ENCODE assay signal across 1 cellular context in genomic region chr1:16183765-16184556, GRCh38.
TF ChIP-seq lines count a peak whose summit lies in the region.

No MANE protein-coding gene starts in this region.

TF ChIP-seq in K562, 482 proteins besides CTCF, POLR2A, EP300 and RAD21 (continued from another document and continues in another):
- TF ChIP-seq FOXO4 (CRISPR knock-in tag; IDR thresholded peaks at IDR 0.05) (no peak), FUS (optimal IDR thresholded peaks at IDR 0.05; ENCODE audit: low read depth, low read length) (no peak), ZSCAN32 (CRISPR knock-in tag; IDR thresholded peaks at IDR 0.05) (no peak), PRDM10 (IDR thresholded peaks at IDR 0.05; ENCODE audit: partially characterized antibody) (no peak), BCOR (IDR thresholded peaks at IDR 0.05) (peak; percentile 98), ZNF644 (tag; IDR thresholded peaks at IDR 0.05; ENCODE audit: low read depth) (no peak), ETV6 (IDR thresholded peaks at IDR 0.05; ENCODE audit: borderline replicate concordance in 1 of 2, low read depth in 2 of 2, low read length in 1 of 2) (no peak), ETV6 (CRISPR knock-in tag; IDR thresholded peaks at IDR 0.05; ENCODE audit: borderline replicate concordance) (no peak), CCNT2 (IDR thresholded peaks at IDR 0.05; ENCODE audit: borderline replicate concordance, extremely low read depth, insufficient read length, low read depth, low read length) (no peak), POLR2B (IDR thresholded peaks at IDR 0.05; ENCODE audit: low read depth, partially characterized antibody) (no peak), POLR3G (IDR thresholded peaks at IDR 0.05; ENCODE audit: extremely low read depth, insufficient read length, insufficient replicate concordance) (no peak), YY1 (IDR thresholded peaks at IDR 0.05; ENCODE audit: borderline replicate concordance in 1 of 3, control insufficient read depth in 1 of 3, extremely low read depth in 1 of 3, insufficient read depth in 3 of 3, insufficient read length in 1 of 3, insufficient replicate concordance in 2 of 3, low read depth in 1 of 3, low read length in 2 of 3) (peak in 1 of 3 experiments; percentile 66), ZFP36 (IDR thresholded peaks at IDR 0.05; ENCODE audit: low read depth, low read length, partially characterized antibody) (peak; percentile 90), MECOM (CRISPR knock-in tag; IDR thresholded peaks at IDR 0.05) (no peak), NR2F6 (CRISPR knock-in tag; IDR thresholded peaks at IDR 0.05) (no peak), SMARCE1 (IDR thresholded peaks at IDR 0.05) (no peak), ZNF695 (CRISPR knock-in tag; IDR thresholded peaks at IDR 0.05) (no peak), SMARCA5 (IDR thresholded peaks at IDR 0.05) (peak; percentile 85), ZNF146 (CRISPR knock-in tag; IDR thresholded peaks at IDR 0.05; ENCODE audit: unreplicated experiment) (no peak), HEY1 (CRISPR knock-in tag; IDR thresholded peaks at IDR 0.05; ENCODE audit: borderline replicate concordance) (no peak), SRSF7 (optimal IDR thresholded peaks at IDR 0.05; ENCODE audit: low read depth, low read length) (no peak), RBM25 (IDR thresholded peaks at IDR 0.05; ENCODE audit: low read depth, low read length, severe bottlenecking) (peak; percentile 88), SREBF2 (CRISPR knock-in tag; IDR thresholded peaks at IDR 0.05) (no peak), ARID2 (IDR thresholded peaks at IDR 0.05) (no peak), PHTF2 (CRISPR knock-in tag; IDR thresholded peaks at IDR 0.05) (no peak), RBM39 (optimal IDR thresholded peaks at IDR 0.05; ENCODE audit: low read depth, low read length) (no peak), ZNF589 (CRISPR knock-in tag; IDR thresholded peaks at IDR 0.05; ENCODE audit: low read depth) (no peak), KDM4B (IDR thresholded peaks at IDR 0.05; ENCODE audit: borderline replicate concordance in 2 of 2, low read depth in 1 of 2) (no peak), TEAD4 (IDR thresholded peaks at IDR 0.05; ENCODE audit: low read length) (no peak), TEAD4 (CRISPR knock-in tag; IDR thresholded peaks at IDR 0.05; ENCODE audit: borderline replicate concordance) (no peak), ZNF143 (CRISPR knock-in tag; IDR thresholded peaks at IDR 0.05) (no peak), PCBP2 (IDR thresholded peaks at IDR 0.05; ENCODE audit: low read depth, low read length, poor library complexity, severe bottlenecking) (no peak), CBFA2T2 (conservative IDR thresholded peaks at IDR 0.05) (no peak), SIN3A (IDR thresholded peaks at IDR 0.05; ENCODE audit: borderline replicate concordance in 2 of 2, control insufficient read depth in 1 of 2, low read depth in 2 of 2, low read length in 2 of 2) (no peak), PHF8 (IDR thresholded peaks at IDR 0.05; ENCODE audit: borderline replicate concordance, low read length) (no peak), HDAC1 (IDR thresholded peaks at IDR 0.05) (no peak), HMBOX1 (IDR thresholded peaks at IDR 0.05) (no peak), SMAD1 (IDR thresholded peaks at IDR 0.05; ENCODE audit: low read depth, low read length, partially characterized antibody) (no peak), SMAD4 (CRISPR knock-in tag; conservative IDR thresholded peaks at IDR 0.05) (no peak), ZNF77 (CRISPR knock-in tag; IDR thresholded peaks at IDR 0.05) (no peak), CAMTA2 (CRISPR knock-in tag; conservative IDR thresholded peaks at IDR 0.05) (no peak), PTBP1 (IDR thresholded peaks at IDR 0.05; ENCODE audit: low read depth, low read length) (0 out of 2 replicates have a peak, but pooled peaks have one; percentile 84), ZBTB8A (IDR thresholded peaks at IDR 0.05; ENCODE audit: partially characterized antibody) (no peak), ZNF717 (CRISPR knock-in tag; IDR thresholded peaks at IDR 0.05) (no peak), E2F3 (CRISPR knock-in tag; IDR thresholded peaks at IDR 0.05) (no peak), XRCC5 (IDR thresholded peaks at IDR 0.05; ENCODE audit: low read depth, low read length) (no peak), ZNF699 (CRISPR knock-in tag; IDR thresholded peaks at IDR 0.05; ENCODE audit: insufficient replicate concordance) (no peak), HDAC2 (IDR thresholded peaks at IDR 0.05) (peak; percentile 86), EGR1 (conservative IDR thresholded peaks at IDR 0.05) (no peak), GTF2E2 (tag; IDR thresholded peaks at IDR 0.05) (no peak), RFX7 (CRISPR knock-in tag; IDR thresholded peaks at IDR 0.05) (no peak), BRD4 (IDR thresholded peaks at IDR 0.05) (no peak), ZNF75A (CRISPR knock-in tag; IDR thresholded peaks at IDR 0.05) (no peak), HDAC6 (IDR thresholded peaks at IDR 0.05; ENCODE audit: low read depth, low read length) (no peak), HNRNPUL1 (IDR thresholded peaks at IDR 0.05; ENCODE audit: low read length) (no peak), KHSRP (IDR thresholded peaks at IDR 0.05) (no peak), CC2D1A (IDR thresholded peaks at IDR 0.05) (no peak), TCF3 (CRISPR knock-in tag; IDR thresholded peaks at IDR 0.05) (no peak), RBM34 (IDR thresholded peaks at IDR 0.05; ENCODE audit: borderline replicate concordance, insufficient read depth, low read length) (no peak), MIER1 (IDR thresholded peaks at IDR 0.05; ENCODE audit: low read depth) (no peak), HINFP (tag; conservative IDR thresholded peaks at IDR 0.05; ENCODE audit: low read depth) (no peak), ZNF384 (IDR thresholded peaks at IDR 0.05; ENCODE audit: low read depth, low read length) (no peak), MTF1 (CRISPR knock-in tag; IDR thresholded peaks at IDR 0.05; ENCODE audit: borderline replicate concordance) (no peak), ZNF140 (CRISPR knock-in tag; IDR thresholded peaks at IDR 0.05) (no peak), ZNF79 (CRISPR knock-in tag; IDR thresholded peaks at IDR 0.05; ENCODE audit: low read depth) (no peak), ZNF696 (CRISPR knock-in tag; conservative IDR thresholded peaks at IDR 0.05) (no peak), ESRRB (CRISPR knock-in tag; IDR thresholded peaks at IDR 0.05; ENCODE audit: borderline replicate concordance) (no peak)
- TF ChIP-seq, protein P1, sequence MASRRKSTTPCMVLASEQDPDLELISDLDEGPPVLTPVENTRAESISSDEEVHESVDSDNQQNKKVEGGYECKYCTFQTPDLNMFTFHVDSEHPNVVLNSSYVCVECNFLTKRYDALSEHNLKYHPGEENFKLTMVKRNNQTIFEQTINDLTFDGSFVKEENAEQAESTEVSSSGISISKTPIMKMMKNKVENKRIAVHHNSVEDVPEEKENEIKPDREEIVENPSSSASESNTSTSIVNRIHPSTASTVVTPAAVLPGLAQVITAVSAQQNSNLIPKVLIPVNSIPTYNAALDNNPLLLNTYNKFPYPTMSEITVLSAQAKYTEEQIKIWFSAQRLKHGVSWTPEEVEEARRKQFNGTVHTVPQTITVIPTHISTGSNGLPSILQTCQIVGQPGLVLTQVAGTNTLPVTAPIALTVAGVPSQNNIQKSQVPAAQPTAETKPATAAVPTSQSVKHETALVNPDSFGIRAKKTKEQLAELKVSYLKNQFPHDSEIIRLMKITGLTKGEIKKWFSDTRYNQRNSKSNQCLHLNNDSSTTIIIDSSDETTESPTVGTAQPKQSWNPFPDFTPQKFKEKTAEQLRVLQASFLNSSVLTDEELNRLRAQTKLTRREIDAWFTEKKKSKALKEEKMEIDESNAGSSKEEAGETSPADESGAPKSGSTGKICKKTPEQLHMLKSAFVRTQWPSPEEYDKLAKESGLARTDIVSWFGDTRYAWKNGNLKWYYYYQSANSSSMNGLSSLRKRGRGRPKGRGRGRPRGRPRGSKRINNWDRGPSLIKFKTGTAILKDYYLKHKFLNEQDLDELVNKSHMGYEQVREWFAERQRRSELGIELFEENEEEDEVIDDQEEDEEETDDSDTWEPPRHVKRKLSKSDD (conservative IDR thresholded peaks at IDR 0.05; ENCODE audit: low read length): no peak
- TF ChIP-seq, protein P2, sequence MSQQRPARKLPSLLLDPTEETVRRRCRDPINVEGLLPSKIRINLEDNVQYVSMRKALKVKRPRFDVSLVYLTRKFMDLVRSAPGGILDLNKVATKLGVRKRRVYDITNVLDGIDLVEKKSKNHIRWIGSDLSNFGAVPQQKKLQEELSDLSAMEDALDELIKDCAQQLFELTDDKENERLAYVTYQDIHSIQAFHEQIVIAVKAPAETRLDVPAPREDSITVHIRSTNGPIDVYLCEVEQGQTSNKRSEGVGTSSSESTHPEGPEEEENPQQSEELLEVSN (IDR thresholded peaks at IDR 0.05; ENCODE audit: borderline replicate concordance in 1 of 2, extremely low read depth in 1 of 2, insufficient read depth in 1 of 2, insufficient read length in 1 of 2, low read depth in 1 of 2, low read length in 1 of 2, poor library complexity in 1 of 2, severe bottlenecking in 1 of 2): peak in 1 of 2 experiments; percentile 25
- TF ChIP-seq, protein P3, sequence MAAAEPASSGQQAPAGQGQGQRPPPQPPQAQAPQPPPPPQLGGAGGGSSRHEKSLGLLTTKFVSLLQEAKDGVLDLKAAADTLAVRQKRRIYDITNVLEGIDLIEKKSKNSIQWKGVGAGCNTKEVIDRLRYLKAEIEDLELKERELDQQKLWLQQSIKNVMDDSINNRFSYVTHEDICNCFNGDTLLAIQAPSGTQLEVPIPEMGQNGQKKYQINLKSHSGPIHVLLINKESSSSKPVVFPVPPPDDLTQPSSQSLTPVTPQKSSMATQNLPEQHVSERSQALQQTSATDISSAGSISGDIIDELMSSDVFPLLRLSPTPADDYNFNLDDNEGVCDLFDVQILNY (CRISPR knock-in tag; IDR thresholded peaks at IDR 0.05): no peak
- TF ChIP-seq, protein P4, sequence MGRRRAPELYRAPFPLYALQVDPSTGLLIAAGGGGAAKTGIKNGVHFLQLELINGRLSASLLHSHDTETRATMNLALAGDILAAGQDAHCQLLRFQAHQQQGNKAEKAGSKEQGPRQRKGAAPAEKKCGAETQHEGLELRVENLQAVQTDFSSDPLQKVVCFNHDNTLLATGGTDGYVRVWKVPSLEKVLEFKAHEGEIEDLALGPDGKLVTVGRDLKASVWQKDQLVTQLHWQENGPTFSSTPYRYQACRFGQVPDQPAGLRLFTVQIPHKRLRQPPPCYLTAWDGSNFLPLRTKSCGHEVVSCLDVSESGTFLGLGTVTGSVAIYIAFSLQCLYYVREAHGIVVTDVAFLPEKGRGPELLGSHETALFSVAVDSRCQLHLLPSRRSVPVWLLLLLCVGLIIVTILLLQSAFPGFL (CRISPR knock-in tag; IDR thresholded peaks at IDR 0.05): no peak
